1 cellular context compared by ENCODE assay signal in the genomic region with DNA sequence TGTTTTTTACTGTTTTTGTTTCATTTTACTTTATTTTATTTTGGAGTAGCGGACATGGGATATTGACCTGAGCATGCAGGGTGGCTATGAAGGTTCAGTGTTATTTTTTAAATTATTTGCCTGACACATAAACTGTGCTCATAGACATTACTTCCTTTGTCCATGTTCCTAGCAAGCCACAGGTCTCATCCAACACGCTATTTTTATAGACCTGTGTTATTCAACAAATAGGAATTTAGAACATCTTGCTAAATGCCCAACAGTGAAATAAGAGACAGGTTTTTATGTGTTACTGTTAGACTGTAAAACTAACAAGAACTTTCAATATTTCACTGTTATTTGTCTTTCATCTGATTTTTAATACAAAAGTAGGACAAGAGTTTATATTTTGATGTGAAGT.
TF ChIP-seq lines count a peak whose summit lies in the region.

No MANE protein-coding gene starts in this region.

TF ChIP-seq in GM23338, 12 proteins besides CTCF, POLR2A, EP300 and RAD21 (continued from another document):
- TF ChIP-seq, protein P1, sequence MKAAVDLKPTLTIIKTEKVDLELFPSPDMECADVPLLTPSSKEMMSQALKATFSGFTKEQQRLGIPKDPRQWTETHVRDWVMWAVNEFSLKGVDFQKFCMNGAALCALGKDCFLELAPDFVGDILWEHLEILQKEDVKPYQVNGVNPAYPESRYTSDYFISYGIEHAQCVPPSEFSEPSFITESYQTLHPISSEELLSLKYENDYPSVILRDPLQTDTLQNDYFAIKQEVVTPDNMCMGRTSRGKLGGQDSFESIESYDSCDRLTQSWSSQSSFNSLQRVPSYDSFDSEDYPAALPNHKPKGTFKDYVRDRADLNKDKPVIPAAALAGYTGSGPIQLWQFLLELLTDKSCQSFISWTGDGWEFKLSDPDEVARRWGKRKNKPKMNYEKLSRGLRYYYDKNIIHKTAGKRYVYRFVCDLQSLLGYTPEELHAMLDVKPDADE (IDR thresholded peaks at IDR 0.05), result no peak
- TF ChIP-seq, protein P2, sequence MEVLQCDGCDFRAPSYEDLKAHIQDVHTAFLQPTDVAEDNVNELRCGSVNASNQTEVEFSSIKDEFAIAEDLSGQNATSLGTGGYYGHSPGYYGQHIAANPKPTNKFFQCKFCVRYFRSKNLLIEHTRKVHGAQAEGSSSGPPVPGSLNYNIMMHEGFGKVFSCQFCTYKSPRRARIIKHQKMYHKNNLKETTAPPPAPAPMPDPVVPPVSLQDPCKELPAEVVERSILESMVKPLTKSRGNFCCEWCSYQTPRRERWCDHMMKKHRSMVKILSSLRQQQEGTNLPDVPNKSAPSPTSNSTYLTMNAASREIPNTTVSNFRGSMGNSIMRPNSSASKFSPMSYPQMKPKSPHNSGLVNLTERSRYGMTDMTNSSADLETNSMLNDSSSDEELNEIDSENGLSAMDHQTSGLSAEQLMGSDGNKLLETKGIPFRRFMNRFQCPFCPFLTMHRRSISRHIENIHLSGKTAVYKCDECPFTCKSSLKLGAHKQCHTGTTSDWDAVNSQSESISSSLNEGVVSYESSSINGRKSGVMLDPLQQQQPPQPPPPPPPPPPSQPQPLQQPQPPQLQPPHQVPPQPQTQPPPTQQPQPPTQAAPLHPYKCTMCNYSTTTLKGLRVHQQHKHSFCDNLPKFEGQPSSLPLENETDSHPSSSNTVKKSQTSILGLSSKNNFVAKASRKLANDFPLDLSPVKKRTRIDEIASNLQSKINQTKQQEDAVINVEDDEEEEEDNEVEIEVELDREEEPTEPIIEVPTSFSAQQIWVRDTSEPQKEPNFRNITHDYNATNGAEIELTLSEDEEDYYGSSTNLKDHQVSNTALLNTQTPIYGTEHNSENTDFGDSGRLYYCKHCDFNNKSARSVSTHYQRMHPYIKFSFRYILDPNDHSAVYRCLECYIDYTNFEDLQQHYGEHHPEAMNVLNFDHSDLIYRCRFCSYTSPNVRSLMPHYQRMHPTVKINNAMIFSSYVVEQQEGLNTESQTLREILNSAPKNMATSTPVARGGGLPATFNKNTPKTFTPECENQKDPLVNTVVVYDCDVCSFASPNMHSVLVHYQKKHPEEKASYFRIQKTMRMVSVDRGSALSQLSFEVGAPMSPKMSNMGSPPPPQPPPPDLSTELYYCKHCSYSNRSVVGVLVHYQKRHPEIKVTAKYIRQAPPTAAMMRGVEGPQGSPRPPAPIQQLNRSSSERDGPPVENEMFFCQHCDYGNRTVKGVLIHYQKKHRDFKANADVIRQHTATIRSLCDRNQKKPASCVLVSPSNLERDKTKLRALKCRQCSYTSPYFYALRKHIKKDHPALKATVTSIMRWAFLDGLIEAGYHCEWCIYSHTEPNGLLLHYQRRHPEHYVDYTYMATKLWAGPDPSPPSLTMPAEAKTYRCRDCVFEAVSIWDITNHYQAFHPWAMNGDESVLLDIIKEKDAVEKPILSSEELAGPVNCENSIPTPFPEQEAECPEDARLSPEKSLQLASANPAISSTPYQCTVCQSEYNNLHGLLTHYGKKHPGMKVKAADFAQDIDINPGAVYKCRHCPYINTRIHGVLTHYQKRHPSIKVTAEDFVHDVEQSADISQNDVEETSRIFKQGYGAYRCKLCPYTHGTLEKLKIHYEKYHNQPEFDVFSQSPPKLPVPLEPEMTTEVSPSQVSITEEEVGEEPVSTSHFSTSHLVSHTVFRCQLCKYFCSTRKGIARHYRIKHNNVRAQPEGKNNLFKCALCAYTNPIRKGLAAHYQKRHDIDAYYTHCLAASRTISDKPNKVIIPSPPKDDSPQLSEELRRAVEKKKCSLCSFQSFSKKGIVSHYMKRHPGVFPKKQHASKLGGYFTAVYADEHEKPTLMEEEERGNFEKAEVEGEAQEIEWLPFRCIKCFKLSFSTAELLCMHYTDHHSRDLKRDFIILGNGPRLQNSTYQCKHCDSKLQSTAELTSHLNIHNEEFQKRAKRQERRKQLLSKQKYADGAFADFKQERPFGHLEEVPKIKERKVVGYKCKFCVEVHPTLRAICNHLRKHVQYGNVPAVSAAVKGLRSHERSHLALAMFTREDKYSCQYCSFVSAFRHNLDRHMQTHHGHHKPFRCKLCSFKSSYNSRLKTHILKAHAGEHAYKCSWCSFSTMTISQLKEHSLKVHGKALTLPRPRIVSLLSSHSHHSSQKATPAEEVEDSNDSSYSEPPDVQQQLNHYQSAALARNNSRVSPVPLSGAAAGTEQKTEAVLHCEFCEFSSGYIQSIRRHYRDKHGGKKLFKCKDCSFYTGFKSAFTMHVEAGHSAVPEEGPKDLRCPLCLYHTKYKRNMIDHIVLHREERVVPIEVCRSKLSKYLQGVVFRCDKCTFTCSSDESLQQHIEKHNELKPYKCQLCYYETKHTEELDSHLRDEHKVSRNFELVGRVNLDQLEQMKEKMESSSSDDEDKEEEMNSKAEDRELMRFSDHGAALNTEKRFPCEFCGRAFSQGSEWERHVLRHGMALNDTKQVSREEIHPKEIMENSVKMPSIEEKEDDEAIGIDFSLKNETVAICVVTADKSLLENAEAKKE (CRISPR knock-in tag; IDR thresholded peaks at IDR 0.05), result no peak
- no peak for TF ChIP-seq JUNB (IDR thresholded peaks at IDR 0.05; ENCODE audit: unreplicated experiment)
